15 cellular contexts compared by ENCODE assay signal in the genomic region with DNA sequence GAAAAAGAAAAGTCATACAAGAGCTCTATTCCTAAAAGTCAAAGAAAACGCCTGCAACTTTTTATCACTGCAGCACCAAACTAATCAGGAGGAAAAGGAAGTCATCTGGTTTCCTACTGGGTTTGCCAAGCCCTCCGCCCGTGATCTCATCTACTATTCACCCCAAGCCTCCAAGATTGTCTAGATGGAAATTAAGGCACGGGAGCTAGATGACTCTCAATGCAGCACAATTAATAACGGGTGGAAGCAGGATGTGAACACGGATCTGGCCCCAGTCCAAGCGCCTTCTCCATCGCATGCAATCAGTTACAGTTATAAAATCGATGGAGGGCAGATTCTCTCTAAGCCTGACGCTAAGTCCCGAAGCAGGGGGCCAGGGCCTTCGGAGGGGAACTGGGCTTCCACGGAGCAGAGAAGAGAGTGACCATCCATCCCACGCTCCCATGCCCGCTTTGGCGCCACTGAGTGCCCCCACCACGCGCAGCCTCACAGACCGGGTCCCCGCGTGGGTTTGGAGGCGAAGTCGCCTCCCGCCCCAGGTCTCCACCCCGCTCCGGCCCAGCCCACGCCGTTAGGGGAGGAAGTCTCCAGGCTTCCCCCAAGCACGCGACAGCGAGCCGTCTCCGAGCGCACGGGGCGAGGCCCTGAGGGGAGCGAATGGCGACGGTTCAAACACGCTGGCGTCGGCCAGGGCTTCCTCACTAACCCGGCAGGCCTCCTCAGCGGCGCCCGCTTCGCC. TPM values are rescaled to one million over a fixed set of nuclear protein-coding genes. Genes with fewer than 3 reads are reported as not detected.
DNase-seq lines count a peak whose midpoint lies in the region; ATAC-seq lines count a peak whose summit lies in the region.
"Had no signal": no experiment of that assay in that cellular context is flagged by ENCODE, and none has a peak within 500 bp of the region (broad histone marks: within the 10 kb centered on the region; RNA-seq: fewer than 3 reads in every experiment).

No MANE protein-coding gene starts in this region.

- peak overlapping the region; percentile 29 for H2BK5ac ChIP-seq in neuronal stem cell (ENCODE audit: low read length)

- peak overlapping the region; percentile 7 for H3K27ac Mint-ChIP-seq in activated T-cell treated with anti-CD3 and anti-CD28 coated beads, Interleukin-2, amount 50 U/mL, for 72 hours
- H3K27ac Mint-ChIP-seq in IgD-negative memory B cell = peak overlapping the region in 2 of 3 donors; percentile 76 to 80
- H3K27ac Mint-ChIP-seq in central memory CD8-positive, alpha-beta T cell (ENCODE audit: low read depth) = no peak overlapping the region

- peaks cover 6 to 9% of the 10 kb centered on the region in 2 donors for H3K4me1 ChIP-seq in neuronal stem cell (ENCODE audit: control insufficient read depth in 2 of 2, insufficient read depth in 1 of 2, low read depth in 1 of 2, low read length in 2 of 2)

- no peak overlapping the region for H3K4me3 ChIP-seq in neuronal stem cell (ENCODE audit: low read length in 2 of 2)
- H3K4me3 ChIP-seq: pancreas, thyroid gland had no signal

- H3K27ac ChIP-seq in neuronal stem cell (replicated peaks; ENCODE audit: low read length) = no peak overlapping the region
- H3K27ac ChIP-seq: pancreas, thyroid gland had no signal

- peaks cover 0 to 3% (median 0%) of the 10 kb centered on the region in 3 experiments for H3K27me3 ChIP-seq in neuronal stem cell (ENCODE audit: control insufficient read depth in 3 of 3, insufficient read depth in 3 of 3, low read depth in 1 of 3, low read length in 3 of 3)
- H3K27me3 ChIP-seq: pancreas, thyroid gland had no signal

- H3K79me1 ChIP-seq in neuronal stem cell (ENCODE audit: low read depth, low read length) = peaks cover 7% of the 10 kb centered on the region

- H2BK120ac ChIP-seq in neuronal stem cell (ENCODE audit: low read depth, low read length) = no peak overlapping the region

- no peak overlapping the region for H2BK12ac ChIP-seq in neuronal stem cell (ENCODE audit: low read length)

- peaks cover 36% of the 10 kb centered on the region for H3K4me1 Mint-ChIP-seq in activated T-cell treated with anti-CD3 and anti-CD28 coated beads, Interleukin-2, amount 50 U/mL, for 72 hours (ENCODE audit: low read depth)
- H3K4me1 Mint-ChIP-seq in IgD-negative memory B cell = peaks cover 12 to 27% (median 21%) of the 10 kb centered on the region in 3 donors
- H3K4me1 Mint-ChIP-seq in central memory CD8-positive, alpha-beta T cell = peaks cover 28% of the 10 kb centered on the region

- ATAC-seq in activated T-cell treated with anti-CD3 and anti-CD28 coated beads, Interleukin-2, amount 50 U/mL, for 72 hours (replicated peaks in 1 of 2) = no peak
- ATAC-seq in central memory CD8-positive, alpha-beta T cell (replicated peaks; ENCODE audit: extremely low read depth, poor library complexity, severe bottlenecking) = no peak
- ATAC-seq: pancreas had no signal

- H3K14ac ChIP-seq in neuronal stem cell (ENCODE audit: low read length) = no peak overlapping the region

- no peak overlapping the region for H3K18ac ChIP-seq in neuronal stem cell (ENCODE audit: low read length)

- no peak for DNase-seq in activated T-cell treated with anti-CD3 and anti-CD28 coated beads, Interleukin-2, amount 50 U/mL, for 72 hours
- DNase-seq in activated T-cell treated with anti-CD3 and anti-CD28 coated beads, Interleukin-2, amount 50 U/mL, for 48 hours = no peak
- no peak for DNase-seq in central memory CD8-positive, alpha-beta T cell (ENCODE audit: low spot score in 2 of 2)
- DNase-seq in neuronal stem cell (ENCODE audit: low spot score) (no peak), anterior cingulate cortex (lab: John Stamatoyannopoulos, UW) (no peak), NCI-H1048 (lab: John Stamatoyannopoulos, UW) (no peak)
- DNase-seq in stimulated activated CD8-positive, alpha-beta memory T cell treated with anti-CD3 and anti-CD28 coated beads, Interleukin-4, amount 100 ng/mL, for 48 hours = no peak
- DNase-seq: activated CD4-positive, alpha-beta T cell treated with anti-CD3 and anti-CD28 coated beads for 4 hours; DMS79 treated with DMSO at 0.1 percent for 48 hours; mammary epithelial cell; NCI-H2171; SK-N-SH; thyroid gland had no signal

- H3K9me3 Mint-ChIP-seq in activated T-cell treated with anti-CD3 and anti-CD28 coated beads, Interleukin-2, amount 50 U/mL, for 72 hours = no peaks in the 10 kb centered on the region
- H3K9me3 Mint-ChIP-seq in IgD-negative memory B cell = no peaks in the 10 kb centered on the region
- no peaks in the 10 kb centered on the region for H3K9me3 Mint-ChIP-seq in central memory CD8-positive, alpha-beta T cell

- H4K8ac ChIP-seq in neuronal stem cell (ENCODE audit: low read depth, low read length) = no peak overlapping the region

- H3K23ac ChIP-seq in neuronal stem cell (ENCODE audit: low read depth, low read length, poor library complexity) = no peak overlapping the region

- H4K91ac ChIP-seq in neuronal stem cell (ENCODE audit: low read depth, low read length, poor library complexity) = no peak overlapping the region

- no CpG with 5 or more reads among the region's 47 CpGs for WGBS in neuronal stem cell (ENCODE audit: extremely low coverage in 2 of 2, insufficient read length in 2 of 2, insufficient replicate concordance in 1 of 2), 2 donors

- H3K4me3 Mint-ChIP-seq in activated T-cell treated with anti-CD3 and anti-CD28 coated beads, Interleukin-2, amount 50 U/mL, for 72 hours = peak overlapping the region in 1 of 2 donors; percentile 17
- H3K4me3 Mint-ChIP-seq in IgD-negative memory B cell = peak overlapping the region in 2 of 4 donors; percentile 35 to 73
- peak overlapping the region; percentile 20 for H3K4me3 Mint-ChIP-seq in central memory CD8-positive, alpha-beta T cell

- no peaks in the 10 kb centered on the region for H3K27me3 Mint-ChIP-seq in activated T-cell treated with anti-CD3 and anti-CD28 coated beads, Interleukin-2, amount 50 U/mL, for 72 hours (ENCODE audit: low read depth)
- H3K27me3 Mint-ChIP-seq in IgD-negative memory B cell = no peaks in the 10 kb centered on the region
- no peaks in the 10 kb centered on the region for H3K27me3 Mint-ChIP-seq in central memory CD8-positive, alpha-beta T cell

- H3K9ac ChIP-seq in neuronal stem cell (ENCODE audit: low read depth, low read length, poor library complexity) = peak overlapping the region; percentile 33
- H3K9ac ChIP-seq: SK-N-SH had no signal

- peaks cover 4 to 15% of the 10 kb centered on the region in 2 donors for H3K36me3 ChIP-seq in neuronal stem cell (replicated peaks in 1 of 2; ENCODE audit: control insufficient read depth in 2 of 2, insufficient read depth in 2 of 2, low read length in 2 of 2)
- H3K36me3 ChIP-seq: pancreas, thyroid gland had no signal

- no peak overlapping the region for H3K4ac ChIP-seq in neuronal stem cell (ENCODE audit: low read length)

- no peaks in the 10 kb centered on the region for H3K9me3 ChIP-seq in neuronal stem cell (replicated peaks in 1 of 2; ENCODE audit: control insufficient read depth in 2 of 2, insufficient read depth in 1 of 2, low read depth in 1 of 2, low read length in 2 of 2)
- H3K9me3 ChIP-seq: pancreas, SK-N-SH, thyroid gland had no signal

- no peak overlapping the region for H3K4me2 ChIP-seq in neuronal stem cell (ENCODE audit: insufficient read depth, low read length, poor library complexity, severe bottlenecking)
- H3K4me2 ChIP-seq: SK-N-SH had no signal

- peak overlapping the region; percentile 24 for H2BK15ac ChIP-seq in neuronal stem cell (ENCODE audit: low read length)

- peak overlapping the region; percentile 78 for H2AK5ac ChIP-seq in neuronal stem cell (ENCODE audit: low read depth, low read length)

- peaks cover 6 to 8% of the 10 kb centered on the region in 2 donors for H3K36me3 Mint-ChIP-seq in activated T-cell treated with anti-CD3 and anti-CD28 coated beads, Interleukin-2, amount 50 U/mL, for 72 hours (ENCODE audit: insufficient read depth in 2 of 2)
- no peaks in the 10 kb centered on the region for H3K36me3 Mint-ChIP-seq in IgD-negative memory B cell
- H3K36me3 Mint-ChIP-seq in central memory CD8-positive, alpha-beta T cell (ENCODE audit: insufficient read depth) = peaks cover 12% of the 10 kb centered on the region

- no peak overlapping the region for H2AFZ ChIP-seq in neuronal stem cell (ENCODE audit: low read length)

RNA-seq across cellular contexts. Expression of a gene that starts 1.8 kb away (rescaled TPM):
- 1 to 10 TPM; 1.3 to 1.9 TPM for total RNA-seq in activated T-cell treated with anti-CD3 and anti-CD28 coated beads, Interleukin-2, amount 50 U/mL, for 72 hours
- polyA plus RNA-seq in IgD-negative memory B cell = 0.11 TPM
- 0.73 TPM for polyA plus RNA-seq in neuronal stem cell (2013, experiment 1 of 2)
- polyA plus RNA-seq in neuronal stem cell (2013, experiment 2 of 2) = 0.65 TPM

RNA-seq across cellular contexts. Expression of a gene that starts 1.8 kb away (rescaled TPM):
- total RNA-seq in activated T-cell treated with anti-CD3 and anti-CD28 coated beads, Interleukin-2, amount 50 U/mL, for 72 hours = 10 to 100 TPM; 52.6 to 62.0 TPM
- 24.3 TPM for polyA plus RNA-seq in IgD-negative memory B cell
- 31.3 TPM for polyA plus RNA-seq in neuronal stem cell (2013, experiment 1 of 2)
- polyA plus RNA-seq in neuronal stem cell (2013, experiment 2 of 2) = 31.6 TPM
